18 cellular contexts compared by ENCODE assay signal in the genomic region with DNA sequence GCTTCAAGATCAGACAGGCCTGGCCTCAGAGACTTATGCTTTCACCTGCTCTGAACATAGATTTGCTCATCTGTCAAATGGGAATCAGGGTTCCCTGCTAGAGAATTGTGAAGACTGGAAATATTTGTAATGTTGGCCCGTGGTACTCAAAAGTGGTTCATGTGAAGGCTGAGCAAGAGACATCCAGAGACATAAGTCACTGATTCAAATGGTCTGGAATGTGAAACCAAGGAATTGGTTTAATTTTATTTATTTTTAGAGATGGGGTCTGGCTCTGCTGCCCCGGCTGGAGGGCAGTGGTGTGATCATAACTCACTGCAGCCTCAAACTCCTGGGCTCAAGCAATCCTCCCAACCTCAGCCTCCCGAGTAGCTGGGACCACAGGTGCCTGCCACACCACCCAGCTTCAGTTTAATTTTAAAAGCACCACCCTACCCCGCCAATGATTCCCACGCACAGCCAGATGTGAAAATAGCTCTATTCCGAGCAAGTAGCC.
DNase-seq lines count a peak whose midpoint lies in the region; ATAC-seq and TF ChIP-seq lines count a peak whose summit lies in the region.
"Had no signal": no experiment of that assay in that cellular context is flagged by ENCODE, and none has a peak within 500 bp of the region (broad histone marks: within the 10 kb centered on the region; RNA-seq: fewer than 3 reads in every experiment).

No MANE protein-coding gene starts in this region.

- no peak for TF ChIP-seq POLR2A in adrenal gland (IDR thresholded peaks at IDR 0.05)

- H3K4me3 ChIP-seq in dorsolateral prefrontal cortex (no peak overlapping the region), adrenal gland (no peak overlapping the region)

- intact Hi-C loops in dorsolateral prefrontal cortex (cut with DNase I), result no loop called here
- intact Hi-C loops in adrenal gland (cut with DNase I), result no loop called here

- no peak overlapping the region for H3K4me3 Mint-ChIP-seq in stimulated activated effector memory CD8-positive, alpha-beta T cell treated with anti-CD3 and anti-CD28 coated beads, Interleukin-12 subunit alpha, Interleukin-12 subunit beta, amount 100 ng/mL, for 72 hours
- H3K4me3 Mint-ChIP-seq: brain; naive thymus-derived CD4-positive, alpha-beta T cell had no signal

- peak overlapping the region in 31 of 59 donors; percentile 1 to 77 (median 55) for H3K27ac ChIP-seq in dorsolateral prefrontal cortex
- peak overlapping the region in 1 of 5 donors; percentile 29 for H3K27ac ChIP-seq in adrenal gland

- no peaks in the 10 kb centered on the region for H3K36me3 Mint-ChIP-seq in stimulated activated effector memory CD8-positive, alpha-beta T cell treated with anti-CD3 and anti-CD28 coated beads, Interleukin-12 subunit alpha, Interleukin-12 subunit beta, amount 100 ng/mL, for 72 hours
- H3K36me3 Mint-ChIP-seq: brain; naive thymus-derived CD4-positive, alpha-beta T cell had no signal

- no peaks in the 10 kb centered on the region for H3K36me3 ChIP-seq in adrenal gland (replicated peaks in 1 of 2)

- 87 to 92% (median 88%) methylated on average over 6 of the region's 6 CpGs for WGBS in adrenal gland, 4 donors

- TF ChIP-seq CTCF in dorsolateral prefrontal cortex (IDR thresholded peaks at IDR 0.05 in 54 of 56, conservative IDR thresholded peaks at IDR 0.05 in 2 of 56; ENCODE audit: low read depth in 1 of 56, partially characterized antibody in 56 of 56) (no peak), adrenal gland (IDR thresholded peaks at IDR 0.05) (no peak)

- peaks cover 5 to 13% of the 10 kb centered on the region in 2 donors for H3K4me1 ChIP-seq in adrenal gland (replicated peaks in 1 of 2)

- peaks cover 17% of the 10 kb centered on the region for H3K4me1 Mint-ChIP-seq in stimulated activated effector memory CD8-positive, alpha-beta T cell treated with anti-CD3 and anti-CD28 coated beads, Interleukin-12 subunit alpha, Interleukin-12 subunit beta, amount 100 ng/mL, for 72 hours

- H3K27me3 ChIP-seq in dorsolateral prefrontal cortex (no peaks in the 10 kb centered on the region), adrenal gland (no peaks in the 10 kb centered on the region)

- H3K9me3 Mint-ChIP-seq in stimulated activated effector memory CD8-positive, alpha-beta T cell treated with anti-CD3 and anti-CD28 coated beads, Interleukin-12 subunit alpha, Interleukin-12 subunit beta, amount 100 ng/mL, for 72 hours, result no peaks in the 10 kb centered on the region
- H3K9me3 Mint-ChIP-seq: brain had no signal

- no peaks in the 10 kb centered on the region for H3K9me3 ChIP-seq in adrenal gland (replicated peaks in 1 of 3)

- peak overlapping the region; percentile 70 for H3K27ac Mint-ChIP-seq in stimulated activated effector memory CD8-positive, alpha-beta T cell treated with anti-CD3 and anti-CD28 coated beads, Interleukin-12 subunit alpha, Interleukin-12 subunit beta, amount 100 ng/mL, for 72 hours
- H3K27ac Mint-ChIP-seq: naive thymus-derived CD4-positive, alpha-beta T cell had no signal

- DNase-seq in dorsolateral prefrontal cortex (no peak), adrenal gland (no peak)
- DNase-seq in stimulated activated effector memory CD8-positive, alpha-beta T cell treated with anti-CD3 and anti-CD28 coated beads, Interleukin-12 subunit alpha, Interleukin-12 subunit beta, amount 100 ng/mL, for 72 hours (ENCODE audit: low spot score in 2 of 2), result no peak
- DNase-seq in activated CD8-positive, alpha-beta memory T cell treated with anti-CD3 and anti-CD28 coated beads for 24 hours, result no peak
- no peak for DNase-seq in activated CD4-positive, alpha-beta T cell treated with anti-CD3 and anti-CD28 coated beads for 4 hours
- DNase-seq: activated CD4-positive, alpha-beta T cell treated with anti-CD3 and anti-CD28 coated beads for 1 hour; EL; H7; naive thymus-derived CD4-positive, alpha-beta T cell; NCI-H1105 treated with DMSO at 0.1 percent for 48 hours; NCI-H345; PC-3; retina; stimulated activated naive CD8-positive, alpha-beta T cell treated with anti-CD3 and anti-CD28 coated beads, Interleukin-15, Interleukin-2, amounts not matched to agents 100 U/mL and 50 U/mL, for 24 hours had no signal

- ATAC-seq in GM19025 (IDR thresholded peaks at IDR 0.05; ENCODE audit: low read depth, unreplicated experiment) (peak; percentile 20), HG03066 (IDR thresholded peaks at IDR 0.05; ENCODE audit: low read depth, unreplicated experiment) (peak; percentile 18), HG03025 (IDR thresholded peaks at IDR 0.05; ENCODE audit: low FRiP score, unreplicated experiment) (no peak)
- ATAC-seq in stimulated activated effector memory CD8-positive, alpha-beta T cell treated with anti-CD3 and anti-CD28 coated beads, Interleukin-12 subunit alpha, Interleukin-12 subunit beta, amount 100 ng/mL, for 72 hours, result no peak
- ATAC-seq: PC-3 had no signal

Comparison
In these comparisons a context has a peak if more than half of its experiments do, and no peak if none do; other contexts are left out.
1. ATAC-seq: peak in GM19025 (single experiment) and HG03066 (single experiment); none in stimulated activated effector memory CD8-positive, alpha-beta T cell treated with anti-CD3 and anti-CD28 coated beads, Interleukin-12 subunit alpha, Interleukin-12 subunit beta, amount 100 ng/mL, for 72 hours (single experiment) and HG03025 (single experiment).